25 cellular contexts compared by ENCODE assay signal in the genomic region with DNA sequence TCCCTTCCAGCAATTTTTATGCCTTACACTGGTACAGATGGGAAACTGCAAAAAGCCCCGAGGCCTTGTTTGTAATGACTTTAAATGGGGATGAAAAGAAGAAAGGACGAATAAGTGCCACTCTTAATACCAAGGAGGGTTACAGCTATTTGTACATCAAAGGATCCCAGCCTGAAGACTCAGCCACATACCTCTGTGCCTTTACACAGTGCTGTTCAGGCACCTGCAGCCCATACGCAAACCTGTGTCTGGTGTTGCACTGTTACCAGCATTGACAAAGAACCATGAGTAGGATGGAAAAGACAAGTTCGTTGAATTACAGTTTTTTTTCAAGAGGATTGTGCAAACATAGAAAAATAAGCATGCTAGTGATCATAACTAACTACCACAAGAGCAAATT.
DNase-seq lines count a peak whose midpoint lies in the region; ATAC-seq and TF ChIP-seq lines count a peak whose summit lies in the region.
"Had no signal": no experiment of that assay in that cellular context is flagged by ENCODE, and none has a peak within 500 bp of the region (broad histone marks: within the 10 kb centered on the region; RNA-seq: fewer than 3 reads in every experiment).

No MANE protein-coding gene starts in this region.

- peak; percentile 31 to 70 (median 44) for ATAC-seq in T-cell (replicated peaks in 1 of 4)
- no peak for ATAC-seq in HG03159 (IDR thresholded peaks at IDR 0.05; ENCODE audit: unreplicated experiment)
- ATAC-seq: left cardiac atrium, pancreas, upper lobe of right lung had no signal

- H3K27ac Mint-ChIP-seq in activated naive CD4-positive, alpha-beta T cell treated with anti-CD3 and anti-CD28 coated beads, Interleukin-2, amount 50 U/mL, for 24 hours, result peak overlapping the region; percentile 51
- H3K27ac Mint-ChIP-seq in T-cell, result peak overlapping the region; percentile 75 to 79
- H3K27ac Mint-ChIP-seq in activated naive CD8-positive, alpha-beta T cell, result peak overlapping the region; percentile 84
- H3K27ac Mint-ChIP-seq: dendritic cell treated with granulocyte-macrophage colony-stimulating factor and Interleukin-4, amounts not matched to agents 40 ng/mL and 50 ng/mL, for 4 days had no signal

- H3K36me3 Mint-ChIP-seq in activated naive CD4-positive, alpha-beta T cell treated with anti-CD3 and anti-CD28 coated beads, Interleukin-2, amount 50 U/mL, for 24 hours, result no peaks in the 10 kb centered on the region
- no peaks in the 10 kb centered on the region for H3K36me3 Mint-ChIP-seq in T-cell
- H3K36me3 Mint-ChIP-seq in activated naive CD8-positive, alpha-beta T cell, result no peaks in the 10 kb centered on the region

- peaks cover 8% of the 10 kb centered on the region for H3K4me1 Mint-ChIP-seq in activated naive CD4-positive, alpha-beta T cell treated with anti-CD3 and anti-CD28 coated beads, Interleukin-2, amount 50 U/mL, for 24 hours
- H3K4me1 Mint-ChIP-seq in T-cell, result peaks cover 0 to 19% (median 11%) of the 10 kb centered on the region in 3 donors
- H3K4me1 Mint-ChIP-seq in activated naive CD8-positive, alpha-beta T cell (ENCODE audit: low read depth), result peaks cover 23% of the 10 kb centered on the region
- H3K4me1 Mint-ChIP-seq: neural crest cell had no signal

- TF ChIP-seq CTCF in Peyer's patch (IDR thresholded peaks at IDR 0.05), result no peak

- H3K9me3 Mint-ChIP-seq in activated naive CD4-positive, alpha-beta T cell treated with anti-CD3 and anti-CD28 coated beads, Interleukin-2, amount 50 U/mL, for 24 hours, result no peaks in the 10 kb centered on the region
- no peaks in the 10 kb centered on the region for H3K9me3 Mint-ChIP-seq in T-cell
- H3K9me3 Mint-ChIP-seq in activated naive CD8-positive, alpha-beta T cell (ENCODE audit: low read depth), result no peaks in the 10 kb centered on the region
- H3K9me3 Mint-ChIP-seq: dendritic cell treated with granulocyte-macrophage colony-stimulating factor and Interleukin-4, amounts not matched to agents 40 ng/mL and 50 ng/mL, for 4 days; neural crest cell had no signal

- no peak for TF ChIP-seq POLR2A in Peyer's patch (IDR thresholded peaks at IDR 0.05)

- no peak for DNase-seq in activated naive CD4-positive, alpha-beta T cell treated with anti-CD3 and anti-CD28 coated beads, Interleukin-2, amount 50 U/mL, for 16 hours
- DNase-seq in T-cell (no peak), 8988T (no peak), Peyer's patch (no peak)
- DNase-seq: activated CD4-positive, CD25-positive, alpha-beta regulatory T cell treated with anti-CD3 and anti-CD28 coated beads, Interleukin-2, amount 50 U/mL, for 72 hours; central memory CD4-positive, alpha-beta T cell; Karpas-422; left cardiac atrium; mammary epithelial cell; MV-4-11; NCI-H146; NCI-H446; NCI-H774; pancreas; RPMI8226; small intestine; upper lobe of right lung had no signal

- no peaks in the 10 kb centered on the region for H3K27me3 ChIP-seq in Peyer's patch
- H3K27me3 ChIP-seq: pancreas, upper lobe of right lung had no signal

- H3K4me3 ChIP-seq in Peyer's patch, result no peak overlapping the region
- H3K4me3 ChIP-seq: pancreas, SJSA1, upper lobe of right lung had no signal

- no peaks in the 10 kb centered on the region for H3K9me3 ChIP-seq in Peyer's patch
- H3K9me3 ChIP-seq: pancreas, SJSA1, upper lobe of right lung had no signal

- CTCF ChIA-PET in T-cell (lab: Charles Lee), result interaction anchor here in 1 of 2 donors (1.4 kb wide), 1 partner anchor 10 kb away, joined by 4 read pairs; no protein-coding TSS in a partner anchor

- H3K4me3 Mint-ChIP-seq in activated naive CD4-positive, alpha-beta T cell treated with anti-CD3 and anti-CD28 coated beads, Interleukin-2, amount 50 U/mL, for 24 hours, result peak overlapping the region; percentile 39
- peak overlapping the region; percentile 7 to 50 (median 17) for H3K4me3 Mint-ChIP-seq in T-cell
- peak overlapping the region; percentile 57 for H3K4me3 Mint-ChIP-seq in activated naive CD8-positive, alpha-beta T cell
- H3K4me3 Mint-ChIP-seq: dendritic cell treated with granulocyte-macrophage colony-stimulating factor and Interleukin-4, amounts not matched to agents 40 ng/mL and 50 ng/mL, for 4 days; neural crest cell had no signal

- POLR2A ChIA-PET in T-cell (lab: Charles Lee), result no interaction called here

- no peak overlapping the region for H3K27ac ChIP-seq in Peyer's patch
- H3K27ac ChIP-seq: C4-2B, HL-60, pancreas, SJSA1, upper lobe of right lung had no signal

- H3K27me3 Mint-ChIP-seq in activated naive CD4-positive, alpha-beta T cell treated with anti-CD3 and anti-CD28 coated beads, Interleukin-2, amount 50 U/mL, for 24 hours, result no peaks in the 10 kb centered on the region
- no peaks in the 10 kb centered on the region for H3K27me3 Mint-ChIP-seq in T-cell
- H3K27me3 Mint-ChIP-seq in activated naive CD8-positive, alpha-beta T cell, result no peaks in the 10 kb centered on the region
- H3K27me3 Mint-ChIP-seq: dendritic cell treated with granulocyte-macrophage colony-stimulating factor and Interleukin-4, amounts not matched to agents 40 ng/mL and 50 ng/mL, for 4 days had no signal

- H3K4me1 ChIP-seq in Peyer's patch, result no peaks in the 10 kb centered on the region
- H3K4me1 ChIP-seq: pancreas, SJSA1, upper lobe of right lung had no signal

- H3K36me3 ChIP-seq in Peyer's patch, result no peaks in the 10 kb centered on the region
- H3K36me3 ChIP-seq: pancreas, SJSA1, upper lobe of right lung had no signal
